In genomic region chr9:90880669-90881068, GRCh38 we compare ENCODE assay signal across 30 cellular contexts.
DNase-seq lines count a peak whose midpoint lies in the region; ATAC-seq and TF ChIP-seq lines count a peak whose summit lies in the region.
"Had no signal": no experiment of that assay in that cellular context is flagged by ENCODE, and none has a peak within 500 bp of the region (broad histone marks: within the 10 kb centered on the region; RNA-seq: fewer than 3 reads in every experiment).

No MANE protein-coding gene starts in this region.

- no peaks in the 10 kb centered on the region for H3K9me3 Mint-ChIP-seq in Calu3 (ENCODE audit: low read depth, unreplicated experiment)

- peak overlapping the region; percentile 57 for H3K4me2 ChIP-seq in OCI-LY7 (ENCODE audit: low read length)
- H3K4me2 ChIP-seq: neural progenitor cell had no signal

- H3K4me1 Mint-ChIP-seq in Calu3 (ENCODE audit: low read depth, unreplicated experiment), result no peaks in the 10 kb centered on the region
- H3K4me1 Mint-ChIP-seq: activated CD4-positive, alpha-beta memory T cell treated with anti-CD3 and anti-CD28 coated beads, Interleukin-2, amount 10 ng/mL, durations not matched to agents 7 days and 5 days; neural progenitor cell had no signal

- no peaks in the 10 kb centered on the region; the same call in 1 of the 2 replicates for H3K79me2 ChIP-seq in OCI-LY7 (ENCODE audit: insufficient read depth, low read depth, low read length)

- DNase-seq in DMS53 (lab: John Stamatoyannopoulos, UW), result peak; percentile 72
- peak; percentile 85 for DNase-seq in OCI-LY7 (ENCODE audit: low spot score)
- DNase-seq in spleen, result no peak
- DNase-seq in Calu3, result no peak
- DNase-seq in left ventricle myocardium inferior, result no peak
- DNase-seq: ACHN; activated CD4-positive, alpha-beta memory T cell treated with anti-CD3 and anti-CD28 coated beads, Interleukin-2, amount 10 ng/mL, durations not matched to agents 7 days and 5 days; activated CD4-positive, CD25-positive, alpha-beta regulatory T cell treated with anti-CD3 and anti-CD28 coated beads, Interleukin-2, amount 50 U/mL, for 72 hours; activated effector memory CD4-positive, alpha-beta T cell treated with anti-CD3 and anti-CD28 coated beads, Interleukin-2, amount 50 U/mL, for 16 hours; activated T-cell treated with anti-CD3 and anti-CD28 coated beads, Interleukin-2, amount 50 U/mL, for 1 hour; COR-L47; DMS79 treated with DMSO at 0.1 percent for 48 hours; esophagus squamous epithelium; foreskin melanocyte; mammary epithelial cell; NCI-H2029; NCI-H226; NCI-H82; right lobe of liver; stimulated activated CD4-positive, alpha-beta T cell treated with anti-CD3 and anti-CD28 coated beads, Interleukin-12 subunit alpha, Interleukin-12 subunit beta, amount 100 ng/mL, for 4 hours; stimulated activated CD4-positive, alpha-beta T cell treated with anti-CD3 and anti-CD28 coated beads, Interleukin-4, amount 100 ng/mL, for 24 hours; stimulated activated naive CD4-positive, alpha-beta T cell; thyroid gland had no signal

- no peaks in the 10 kb centered on the region for H3K36me3 Mint-ChIP-seq in Calu3 (ENCODE audit: insufficient read depth, unreplicated experiment)
- H3K36me3 Mint-ChIP-seq: neural progenitor cell had no signal

- no peaks in the 10 kb centered on the region for H4K20me1 ChIP-seq in OCI-LY7 (ENCODE audit: insufficient read depth, low read length)

- TF ChIP-seq CTCF in OCI-LY7 (conservative IDR thresholded peaks at IDR 0.05; ENCODE audit: low read length) (no peak), spleen (IDR thresholded peaks at IDR 0.05 in 8 of 11, conservative IDR thresholded peaks at IDR 0.05 in 3 of 11) (no peak), Calu3 (IDR thresholded peaks at IDR 0.05; ENCODE audit: unreplicated experiment) (no peak), left ventricle myocardium inferior (IDR thresholded peaks at IDR 0.05; ENCODE audit: borderline replicate concordance) (no peak)

- POLR2A ChIA-PET in OCI-LY7 (lab: Charles Lee), result interaction anchor here (0.6 to 1.4 kb wide), 4 partner anchors 20 to 84 kb away, joined by 3 to 4 read pairs (median 3); no protein-coding TSS in a partner anchor

- no peaks in the 10 kb centered on the region for H3K27me3 ChIP-seq in spleen (replicated peaks in 1 of 7)
- H3K27me3 ChIP-seq in left ventricle myocardium inferior (ENCODE audit: low read depth), result no peaks in the 10 kb centered on the region
- H3K27me3 ChIP-seq: esophagus squamous epithelium, neural progenitor cell, right lobe of liver, thyroid gland had no signal

- H3K9me3 ChIP-seq in OCI-LY7 (ENCODE audit: low read length), result peaks cover 9% of the 10 kb centered on the region; the same call in 1 of the 2 replicates
- peaks cover 0 to 7% (median 1%) of the 10 kb centered on the region in 8 donors for H3K9me3 ChIP-seq in spleen
- H3K9me3 ChIP-seq in left ventricle myocardium inferior (replicated peaks), result peaks cover 9% of the 10 kb centered on the region
- H3K9me3 ChIP-seq: esophagus squamous epithelium, right lobe of liver, thyroid gland had no signal

- WGBS in spleen, 5 donors, result 42 to 86% (median 72%) methylated on average over 5 to 6 of the region's 6 CpGs

- BruUV-seq in OCI-LY7 (replicated peaks; lab: Mats Ljungman, UMichigan) (no TSS peak), Calu3 (replicated peaks; lab: Mats Ljungman, UMichigan) (no TSS peak)

- ATAC-seq in GM21390 (IDR thresholded peaks at IDR 0.05; ENCODE audit: unreplicated experiment) (peak; percentile 31), GM21515 (IDR thresholded peaks at IDR 0.05; ENCODE audit: unreplicated experiment) (no peak), HG02623 (IDR thresholded peaks at IDR 0.05; ENCODE audit: unreplicated experiment) (no peak)

- H3K27ac ChIP-seq in OCI-LY7 (ENCODE audit: low read depth, low read length, poor library complexity, severe bottlenecking) (peak overlapping the region; percentile 92), spleen (peak overlapping the region in 6 of 8 donors; percentile 36 to 80 (median 52)), left ventricle myocardium inferior (replicated peaks) (no peak overlapping the region)
- H3K27ac ChIP-seq: esophagus squamous epithelium, neural progenitor cell, right lobe of liver, RWPE1, SK-N-MC had no signal

- no peak overlapping the region for H3K4me3 Mint-ChIP-seq in Calu3 (ENCODE audit: low read depth, unreplicated experiment)
- H3K4me3 Mint-ChIP-seq: activated CD4-positive, alpha-beta memory T cell treated with anti-CD3 and anti-CD28 coated beads, Interleukin-2, amount 10 ng/mL, durations not matched to agents 7 days and 5 days; neural progenitor cell; T-helper 1 cell treated with Interleukin-12 subunit alpha and Interleukin-12 subunit beta and Interleukin-4 antibody, amounts not matched to agents 30 μg/mL and 1 μg/mL, for 36 hours had no signal

- H3K27ac Mint-ChIP-seq in Calu3 (ENCODE audit: unreplicated experiment), result no peak overlapping the region
- H3K27ac Mint-ChIP-seq: activated CD4-positive, alpha-beta memory T cell treated with anti-CD3 and anti-CD28 coated beads, Interleukin-2, amount 10 ng/mL, durations not matched to agents 7 days and 5 days; neural progenitor cell; T-helper 1 cell treated with Interleukin-12 subunit alpha and Interleukin-12 subunit beta and Interleukin-4 antibody, amounts not matched to agents 30 μg/mL and 1 μg/mL, for 36 hours had no signal

- no peak overlapping the region for H2AFZ ChIP-seq in OCI-LY7 (ENCODE audit: low read length)
- H2AFZ ChIP-seq: neural progenitor cell had no signal

- peaks cover 44% of the 10 kb centered on the region for H3K4me1 ChIP-seq in OCI-LY7 (ENCODE audit: insufficient read depth, low read length, poor library complexity, severe bottlenecking)
- peaks cover 0 to 32% (median 9%) of the 10 kb centered on the region in 6 donors for H3K4me1 ChIP-seq in spleen
- no peaks in the 10 kb centered on the region for H3K4me1 ChIP-seq in left ventricle myocardium inferior
- H3K4me1 ChIP-seq: neural progenitor cell, right lobe of liver had no signal

- no peaks in the 10 kb centered on the region for H3K27me3 Mint-ChIP-seq in Calu3 (ENCODE audit: unreplicated experiment)

- H3K4me3 ChIP-seq in OCI-LY7 (ENCODE audit: low read depth, low read length, poor library complexity, severe bottlenecking) (peak overlapping the region; percentile 25), spleen (no peak overlapping the region), left ventricle myocardium inferior (no peak overlapping the region)
- H3K4me3 ChIP-seq: esophagus squamous epithelium, neural progenitor cell, right lobe of liver, SK-N-MC, thyroid gland had no signal

- no peaks in the 10 kb centered on the region for H3K9me2 ChIP-seq in OCI-LY7 (ENCODE audit: insufficient read depth, low read length)

- intact Hi-C loops in OCI-LY7 (cut with micrococcal nuclease; ENCODE audit: unreplicated experiment), result loop anchor here (2.0 to 5.0 kb wide), 2 partner anchors 48 to 76 kb away; no protein-coding TSS in a partner anchor
- intact Hi-C loops in spleen (cut with DNase I; ENCODE audit: low total_unique reads), result no loop called here
- intact Hi-C loops in Calu3 (cut with micrococcal nuclease; ENCODE audit: unreplicated experiment), result no loop called here
- intact Hi-C loops in left ventricle myocardium inferior (cut with micrococcal nuclease), result no loop called here

- TF ChIP-seq POLR2A in spleen (IDR thresholded peaks at IDR 0.05), result no peak

- CTCF ChIA-PET in OCI-LY7 (lab: Charles Lee; ENCODE audit: unreplicated experiment) (no interaction called here), Calu3 (lab: Charles Lee) (no interaction called here)

- H3K36me3 ChIP-seq in OCI-LY7 (ENCODE audit: insufficient read depth, low read length) (peaks cover 88% of the 10 kb centered on the region), spleen (peaks cover 0 to 89% (median 53%) of the 10 kb centered on the region in 6 donors), left ventricle myocardium inferior (no peaks in the 10 kb centered on the region)
- H3K36me3 ChIP-seq: neural progenitor cell, right lobe of liver had no signal

Comparison
In these comparisons a context has a peak if more than half of its experiments do, and no peak if none do; other contexts are left out.
1. DNase-seq: peak in DMS53 (single experiment) and OCI-LY7 (single experiment); none in spleen (single experiment), Calu3 (single experiment) and left ventricle myocardium inferior (single experiment).